Comparison of ENCODE assay signal across 8 cellular contexts in the genomic region with DNA sequence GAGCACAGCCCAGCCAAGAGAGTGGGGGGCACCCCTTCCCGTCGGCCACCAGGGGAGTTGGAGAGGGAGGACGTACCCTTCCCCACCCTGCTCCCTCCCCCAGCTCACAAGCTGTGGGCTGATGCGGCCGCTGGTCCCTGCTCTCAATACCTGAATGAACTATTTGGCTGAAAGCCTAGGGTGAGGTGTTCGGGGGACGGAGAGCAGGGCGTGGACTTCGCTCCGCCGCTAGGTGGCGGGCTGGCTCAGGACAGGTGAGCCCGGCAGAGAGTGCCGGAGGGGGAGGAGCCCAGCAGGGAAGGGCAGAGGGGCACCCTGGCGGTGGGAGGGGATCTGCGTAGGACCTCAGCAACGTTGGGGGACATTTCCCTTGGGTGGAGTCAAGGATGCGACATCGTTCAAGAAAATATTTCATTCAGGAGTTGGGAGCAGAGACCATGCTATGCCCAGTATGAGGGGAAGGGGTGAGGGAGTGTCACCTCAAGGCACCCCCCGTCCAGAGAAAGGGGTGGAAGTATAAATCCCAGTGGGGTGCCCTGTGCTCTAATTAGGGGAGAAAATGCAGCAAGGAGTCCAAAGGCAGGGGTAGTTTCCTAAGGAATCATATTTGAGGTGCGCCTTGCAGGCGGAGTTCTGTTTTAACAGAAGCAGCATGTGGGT. TPM values are rescaled to one million over a fixed set of nuclear protein-coding genes. Genes with fewer than 3 reads are reported as not detected.
DNase-seq lines count a peak whose midpoint lies in the region; ATAC-seq and TF ChIP-seq lines count a peak whose summit lies in the region.

No MANE protein-coding gene starts in this region.

- H3K36me3 Mint-ChIP-seq in brain: no peaks in the 10 kb centered on the region

- peaks cover 34% of the 10 kb centered on the region for H3K4me1 Mint-ChIP-seq in brain

- peak; percentile 70 to 85 for TF ChIP-seq CTCF in brain (conservative IDR thresholded peaks at IDR 0.05)

- ATAC-seq in left colon (peak; percentile 99), HG03565 (IDR thresholded peaks at IDR 0.05; ENCODE audit: unreplicated experiment) (no peak)

- peak; percentile 18 for DNase-seq in NOMO-1 treated with DMSO at 0.1 percent for 48 hours (lab: John Stamatoyannopoulos, UW; ENCODE audit: unreplicated experiment)
- DNase-seq in NOMO-1 treated with dmso at 0.1 percent for 144 hours (lab: John Stamatoyannopoulos, UW; ENCODE audit: unreplicated experiment): no peak
- DNase-seq in NCI-H1092 (lab: John Stamatoyannopoulos, UW): peak; percentile 59
- DNase-seq in T-helper 2 cell: peak; percentile 24 to 64 (median 38)
- DNase-seq in left colon: peak; percentile 51 to 74
- peak; percentile 42 for DNase-seq in stimulated activated CD8-positive, alpha-beta memory T cell treated with anti-CD3 and anti-CD28 coated beads, Interleukin-15, amount 100 ng/mL, for 1 hour (ENCODE audit: low read depth)

- H3K27me3 Mint-ChIP-seq in brain: peaks cover 31% of the 10 kb centered on the region

- peak overlapping the region in 4 of 5 experiments; percentile 41 to 74 (median 54) for H3K4me3 Mint-ChIP-seq in brain

- intact Hi-C loops in left colon (cut with DNase I, micrococcal nuclease): no loop called here

- peaks cover 0 to 19% (median 4%) of the 10 kb centered on the region in 5 experiments for H3K9me3 Mint-ChIP-seq in brain

- peak overlapping the region in 1 of 5 experiments; percentile 15 for H3K27ac Mint-ChIP-seq in brain

RNA-seq across cellular contexts. Expression of gene RHBG, which starts 12.0 kb away (rescaled TPM):
- polyA plus RNA-seq in brain (ENCODE audit: insufficient read depth, low read depth, low replicate concordance): not detected
- not detected for total RNA-seq in left colon

RNA-seq across cellular contexts. Expression of gene TSACC, which starts 18.7 kb away (rescaled TPM):
- polyA plus RNA-seq in brain (ENCODE audit: insufficient read depth, low read depth, low replicate concordance): not detected
- total RNA-seq in left colon: not detected

RNA-seq across cellular contexts. Expression of gene CCT3, which starts 18.9 kb away (rescaled TPM):
- 378 TPM for polyA plus RNA-seq in brain (ENCODE audit: insufficient read depth, low read depth, low replicate concordance)
- total RNA-seq in left colon: 100 to 1,000 TPM; 116 to 119 TPM

RNA-seq across cellular contexts. Expression of gene VHLL, which starts 57.9 kb away (rescaled TPM):
- not detected for polyA plus RNA-seq in brain (ENCODE audit: insufficient read depth, low read depth, low replicate concordance)
- not detected for total RNA-seq in left colon
